1 cellular context compared by ENCODE assay signal in genomic region chr7:118250860-118251494, GRCh38.
TF ChIP-seq lines count a peak whose summit lies in the region.

No MANE protein-coding gene starts in this region.

TF ChIP-seq in K562, 482 proteins besides CTCF, POLR2A, EP300 and RAD21:
- TF ChIP-seq DEAF1 (CRISPR knock-in tag; IDR thresholded peaks at IDR 0.05), result peak; percentile 53
- TF ChIP-seq MIER1 (IDR thresholded peaks at IDR 0.05; ENCODE audit: low read depth), result no peak
